Comparison of ENCODE assay signal across 14 cellular contexts in genomic region chr12:7905071-7905470, GRCh38. TPM values are rescaled to one million over a fixed set of nuclear protein-coding genes. Genes with fewer than 3 reads are reported as not detected.
DNase-seq lines count a peak whose midpoint lies in the region; ATAC-seq and TF ChIP-seq lines count a peak whose summit lies in the region.
"Had no signal": no experiment of that assay in that cellular context is flagged by ENCODE, and none has a peak within 500 bp of the region (broad histone marks: within the 10 kb centered on the region; RNA-seq: fewer than 3 reads in every experiment).

No MANE protein-coding gene starts in this region.

- TF ChIP-seq CTCF in osteocyte (IDR thresholded peaks at IDR 0.05): no peak

- no peak for ATAC-seq in stimulated activated naive B cell treated with anti-CD40 and anti-IgM and Interleukin-4, amounts not matched to agents 10 μg/mL and 1 μg/mL and 100 μg/mL, for 72 hours (replicated peaks)

- no peaks in the 10 kb centered on the region for H3K36me3 Mint-ChIP-seq in osteocyte (ENCODE audit: unreplicated experiment)
- no peaks in the 10 kb centered on the region for H3K36me3 Mint-ChIP-seq in stimulated activated naive B cell treated with anti-CD40 and anti-IgM and Interleukin-4, amounts not matched to agents 10 μg/mL and 1 μg/mL and 100 μg/mL, for 72 hours
- H3K36me3 Mint-ChIP-seq: naive B cell had no signal

- H3K27me3 Mint-ChIP-seq in osteocyte (ENCODE audit: unreplicated experiment): no peaks in the 10 kb centered on the region
- H3K27me3 Mint-ChIP-seq in stimulated activated naive B cell treated with anti-CD40 and anti-IgM and Interleukin-4, amounts not matched to agents 10 μg/mL and 1 μg/mL and 100 μg/mL, for 72 hours: no peaks in the 10 kb centered on the region
- H3K27me3 Mint-ChIP-seq: naive B cell had no signal

- H3K4me3 Mint-ChIP-seq in osteocyte (ENCODE audit: unreplicated experiment): no peak overlapping the region
- no peak overlapping the region for H3K4me3 Mint-ChIP-seq in stimulated activated naive B cell treated with anti-CD40 and anti-IgM and Interleukin-4, amounts not matched to agents 10 μg/mL and 1 μg/mL and 100 μg/mL, for 72 hours
- H3K4me3 Mint-ChIP-seq: naive B cell had no signal

- H3K4me1 Mint-ChIP-seq in osteocyte (ENCODE audit: unreplicated experiment): peaks cover 14% of the 10 kb centered on the region
- H3K4me1 Mint-ChIP-seq in stimulated activated naive B cell treated with anti-CD40 and anti-IgM and Interleukin-4, amounts not matched to agents 10 μg/mL and 1 μg/mL and 100 μg/mL, for 72 hours: no peaks in the 10 kb centered on the region
- H3K4me1 Mint-ChIP-seq: naive B cell had no signal

- peak overlapping the region; percentile 68 for H3K27ac Mint-ChIP-seq in osteocyte (ENCODE audit: unreplicated experiment)
- no peak overlapping the region for H3K27ac Mint-ChIP-seq in stimulated activated naive B cell treated with anti-CD40 and anti-IgM and Interleukin-4, amounts not matched to agents 10 μg/mL and 1 μg/mL and 100 μg/mL, for 72 hours
- H3K27ac Mint-ChIP-seq: naive B cell had no signal

- no peaks in the 10 kb centered on the region for H3K9me3 Mint-ChIP-seq in osteocyte (ENCODE audit: unreplicated experiment)
- H3K9me3 Mint-ChIP-seq in stimulated activated naive B cell treated with anti-CD40 and anti-IgM and Interleukin-4, amounts not matched to agents 10 μg/mL and 1 μg/mL and 100 μg/mL, for 72 hours: no peaks in the 10 kb centered on the region
- H3K9me3 Mint-ChIP-seq: naive B cell had no signal

- DNase-seq in DMS 273 (lab: John Stamatoyannopoulos, UW; ENCODE audit: unreplicated experiment) (peak; percentile 42), DMS 273 treated with DMSO at 0.1 percent for 48 hours (lab: John Stamatoyannopoulos, UW) (no peak), NCI-H2227 treated with DMSO at 0.1 percent for 48 hours (lab: John Stamatoyannopoulos, UW) (peak; percentile 5), dermis blood vessel endothelial cell (peak; percentile 80), osteocyte (ENCODE audit: extremely low spot score, unreplicated experiment) (no peak), SIG-M5 treated with dmso at 0.1 percent for 504 hours (lab: John Stamatoyannopoulos, UW; ENCODE audit: unreplicated experiment) (no peak)
- no peak for DNase-seq in effector CD4-positive, alpha-beta T cell
- no peak for DNase-seq in stimulated activated naive B cell treated with anti-CD40 and anti-IgM and Interleukin-4, amounts not matched to agents 10 μg/mL and 1 μg/mL and 100 μg/mL, for 72 hours
- DNase-seq: cortex of kidney, DMS53, naive B cell, NCI-H226, transverse colon had no signal

RNA-seq across cellular contexts. Expression of gene SLC2A3, which starts 30.9 kb away (rescaled TPM):
- total RNA-seq in dermis blood vessel endothelial cell (18.7 and 32.5 TPM in 2 replicates), osteocyte (73.5 and 80.3 TPM in 2 replicates)

RNA-seq across cellular contexts. Expression of gene SLC2A14, which starts 32.4 kb away (rescaled TPM):
- not detected in 2 replicates for total RNA-seq in dermis blood vessel endothelial cell
- total RNA-seq in osteocyte: 1.9 and 2.3 TPM in 2 replicates
- total RNA-seq: kidney epithelial cell had no signal

Comparison
In these comparisons a context has a peak if more than half of its experiments do, and no peak if none do; other contexts are left out.
1. DNase-seq: peak in DMS 273 (single experiment), NCI-H2227 treated with DMSO at 0.1 percent for 48 hours (single experiment) and dermis blood vessel endothelial cell (single experiment); none in DMS 273 treated with DMSO at 0.1 percent for 48 hours (single experiment), osteocyte (single experiment), effector CD4-positive, alpha-beta T cell (single experiment), SIG-M5 treated with dmso at 0.1 percent for 504 hours (single experiment) and stimulated activated naive B cell treated with anti-CD40 and anti-IgM and Interleukin-4, amounts not matched to agents 10 μg/mL and 1 μg/mL and 100 μg/mL, for 72 hours (single experiment).